ENCODE assay signal across 27 cellular contexts in genomic region chr4:145690610-145691009, GRCh38. TPM values are rescaled to one million over a fixed set of nuclear protein-coding genes. Genes with fewer than 3 reads are reported as not detected.
DNase-seq lines count a peak whose midpoint lies in the region; ATAC-seq, FAIRE-seq and TF ChIP-seq lines count a peak whose summit lies in the region.
"Had no signal": no experiment of that assay in that cellular context is flagged by ENCODE, and none has a peak within 500 bp of the region (broad histone marks: within the 10 kb centered on the region; RNA-seq: fewer than 3 reads in every experiment).

No MANE protein-coding gene starts in this region.

- H4K20me1 ChIP-seq in HepG2 (ENCODE audit: insufficient read depth, low read length): no peaks in the 10 kb centered on the region
- H4K20me1 ChIP-seq: BLaER1 treated with 17β-estradiol and CSF1 and Interleukin-3, amounts not matched to agents 10 nM and 100 nM had no signal

- H3K27me3 ChIP-seq in HepG2 (ENCODE audit: control insufficient read depth in 1 of 2, insufficient read depth in 2 of 2, low read length in 2 of 2) (no peaks in the 10 kb centered on the region; a peak in 1 of 5 replicates), right lobe of liver (no peaks in the 10 kb centered on the region)
- H3K27me3 ChIP-seq: BE2C; BLaER1 treated with 17β-estradiol and CSF1 and Interleukin-3, amounts not matched to agents 10 nM and 100 nM had no signal

- H3K9me3 ChIP-seq in HepG2 (ENCODE audit: low read length) (no peaks in the 10 kb centered on the region), right lobe of liver (no peaks in the 10 kb centered on the region)
- H3K9me3 ChIP-seq: A549, BE2C had no signal

- H3K36me3 ChIP-seq in HepG2 (replicated peaks in 1 of 2; ENCODE audit: control insufficient read depth in 1 of 2, insufficient read depth in 2 of 2, low read length in 2 of 2) (no peaks in the 10 kb centered on the region), right lobe of liver (no peaks in the 10 kb centered on the region)
- H3K36me3 ChIP-seq: BE2C; BLaER1 treated with 17β-estradiol and CSF1 and Interleukin-3, amounts not matched to agents 10 nM and 100 nM had no signal

- peak; percentile 59 for DNase-seq in HepG2 (ENCODE audit: low spot score)
- DNase-seq in right lobe of liver: no peak
- peak; percentile 14 for DNase-seq in NCI-H146 (lab: John Stamatoyannopoulos, UW)
- DNase-seq in left kidney (ENCODE audit: low read depth, low spot score): peak; percentile 11
- DNase-seq in NCI-H2196 treated with DMSO at 0.1 percent for 48 hours (lab: John Stamatoyannopoulos, UW; ENCODE audit: unreplicated experiment): no peak
- DNase-seq in epidermal melanocyte (ENCODE audit: insufficient read length, low spot score): no peak
- DNase-seq: 8988T; ACHN; AML-193; BE2C; Calu3; CD4-positive, alpha-beta T cell; CD8-positive, alpha-beta memory T cell; COR-L47; DMS79; EL; GDM1; H9 had no signal

- no peak for TF ChIP-seq RAD21 in HepG2 (CRISPR knock-in tag; IDR thresholded peaks at IDR 0.05)

- 0% methylated on average over 3 of the region's 3 CpGs for WGBS in HepG2 (ENCODE audit: low lambda C conversion rate)
- 85% methylated on average over 3 of the region's 3 CpGs for WGBS in right lobe of liver (ENCODE audit: insufficient coverage, low coverage, low lambda C conversion rate, missing lambda C conversion rate)

- FAIRE-seq in HepG2 (lab: Jason Lieb, UNC): no peak
- FAIRE-seq: A549, GM12878, GM19239 had no signal

- no TSS peak for BruUV-seq in HepG2 (replicated peaks; lab: Mats Ljungman, UMichigan)

- H3K27ac ChIP-seq in HepG2 (ENCODE audit: extremely low read length, insufficient read depth, low read length) (no peak overlapping the region), right lobe of liver (no peak overlapping the region)
- H3K27ac ChIP-seq: A549; BLaER1 treated with 17β-estradiol and CSF1 and Interleukin-3, amounts not matched to agents 10 nM and 100 nM had no signal

- H2AFZ ChIP-seq in HepG2 (ENCODE audit: low read length): no peak overlapping the region
- H2AFZ ChIP-seq: GM23338 had no signal

- TF ChIP-seq CTCF in HepG2 (CRISPR knock-in tag; IDR thresholded peaks at IDR 0.05): no peak
- no peak for TF ChIP-seq CTCF in right lobe of liver (IDR thresholded peaks at IDR 0.05)

- no peak overlapping the region for H3K4me2 ChIP-seq in HepG2 (ENCODE audit: low read depth, low read length)
- H3K4me2 ChIP-seq: A549; BLaER1 treated with 17β-estradiol and CSF1 and Interleukin-3, amounts not matched to agents 10 nM and 100 nM; GM23338 had no signal

- POLR2A ChIA-PET in HepG2 (lab: Yijun Ruan, JAX): no interaction called here

- no peak overlapping the region for H3K9ac ChIP-seq in HepG2 (ENCODE audit: insufficient read depth, low read depth, low read length)
- H3K9ac ChIP-seq: BLaER1 treated with 17β-estradiol and CSF1 and Interleukin-3, amounts not matched to agents 10 nM and 100 nM had no signal

- H3K4me3 ChIP-seq in HepG2 (replicated peaks in 1 of 3; ENCODE audit: insufficient read depth in 1 of 3, low read depth in 2 of 3, low read length in 3 of 3) (no peak overlapping the region), right lobe of liver (no peak overlapping the region)
- H3K4me3 ChIP-seq: A549; BLaER1 treated with 17β-estradiol and CSF1 and Interleukin-3, amounts not matched to agents 10 nM and 100 nM; GM12878; GM23338 had no signal

- H3K4me1 ChIP-seq in HepG2 (ENCODE audit: insufficient read depth, low read length): peaks cover 28% of the 10 kb centered on the region
- no peaks in the 10 kb centered on the region for H3K4me1 ChIP-seq in right lobe of liver
- H3K4me1 ChIP-seq: BE2C; BLaER1 treated with 17β-estradiol and CSF1 and Interleukin-3, amounts not matched to agents 10 nM and 100 nM had no signal

- intact Hi-C loops in HepG2 (cut with micrococcal nuclease; ENCODE audit: unreplicated experiment): no loop called here
- intact Hi-C loops in right lobe of liver (cut with DNase I): no loop called here

- in situ Hi-C loops in HepG2 (cut with HindIII; ENCODE audit: extremely low pct_ligation_motif_present, low pct_unique_long_range_greater_than_20kb): no loop called here

- TF ChIP-seq EP300 in HepG2 (IDR thresholded peaks at IDR 0.05; ENCODE audit: low read depth in 2 of 2, low read length in 2 of 2) (no peak), HepG2 (CRISPR knock-in tag; IDR thresholded peaks at IDR 0.05; ENCODE audit: borderline replicate concordance) (no peak)

- ATAC-seq in HepG2 (peak; percentile 51; the same call in 2 of the 3 replicates), right lobe of liver (no peak), GM19452 (IDR thresholded peaks at IDR 0.05; ENCODE audit: unreplicated experiment) (no peak)
- ATAC-seq: A549, GM12878, GM23338, HCT116 had no signal

- no peaks in the 10 kb centered on the region for H3K79me2 ChIP-seq in HepG2 (ENCODE audit: insufficient read depth, low read length)

- CTCF ChIA-PET in HepG2 (lab: Yijun Ruan, JAX; ENCODE audit: low intra/inter-chr PET ratio, low total read pairs): no interaction called here

- TF ChIP-seq POLR2A in HepG2 (IDR thresholded peaks at IDR 0.05; ENCODE audit: insufficient read depth in 1 of 2, low read depth in 2 of 2, low read length in 2 of 2) (no peak), right lobe of liver (IDR thresholded peaks at IDR 0.05) (no peak)

TF ChIP-seq in HepG2, 621 proteins besides CTCF, POLR2A, EP300 and RAD21 (continues in another document):
- no peak for TF ChIP-seq ARHGAP35 (CRISPR knock-in tag; IDR thresholded peaks at IDR 0.05; ENCODE audit: borderline replicate concordance)
- TF ChIP-seq, protein P1, sequence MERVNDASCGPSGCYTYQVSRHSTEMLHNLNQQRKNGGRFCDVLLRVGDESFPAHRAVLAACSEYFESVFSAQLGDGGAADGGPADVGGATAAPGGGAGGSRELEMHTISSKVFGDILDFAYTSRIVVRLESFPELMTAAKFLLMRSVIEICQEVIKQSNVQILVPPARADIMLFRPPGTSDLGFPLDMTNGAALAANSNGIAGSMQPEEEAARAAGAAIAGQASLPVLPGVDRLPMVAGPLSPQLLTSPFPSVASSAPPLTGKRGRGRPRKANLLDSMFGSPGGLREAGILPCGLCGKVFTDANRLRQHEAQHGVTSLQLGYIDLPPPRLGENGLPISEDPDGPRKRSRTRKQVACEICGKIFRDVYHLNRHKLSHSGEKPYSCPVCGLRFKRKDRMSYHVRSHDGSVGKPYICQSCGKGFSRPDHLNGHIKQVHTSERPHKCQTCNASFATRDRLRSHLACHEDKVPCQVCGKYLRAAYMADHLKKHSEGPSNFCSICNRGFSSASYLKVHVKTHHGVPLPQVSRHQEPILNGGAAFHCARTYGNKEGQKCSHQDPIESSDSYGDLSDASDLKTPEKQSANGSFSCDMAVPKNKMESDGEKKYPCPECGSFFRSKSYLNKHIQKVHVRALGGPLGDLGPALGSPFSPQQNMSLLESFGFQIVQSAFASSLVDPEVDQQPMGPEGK (CRISPR knock-in tag; IDR thresholded peaks at IDR 0.05): 0 out of 2 replicates have a peak, but pooled peaks have one; percentile 18
- peak; percentile 23; the same call in 1 of the 2 replicates for TF ChIP-seq SOX5 (CRISPR knock-in tag; IDR thresholded peaks at IDR 0.05; ENCODE audit: borderline replicate concordance)
- peak; percentile 44; the same call in 1 of the 2 replicates for TF ChIP-seq FOXA3 (CRISPR knock-in tag; IDR thresholded peaks at IDR 0.05)
- no peak for TF ChIP-seq SOX13 (IDR thresholded peaks at IDR 0.05)
- TF ChIP-seq SOX13 (CRISPR knock-in tag; conservative IDR thresholded peaks at IDR 0.05 in 1 of 2, IDR thresholded peaks at IDR 0.05 in 1 of 2): peak in 1 of 2 experiments; percentile 61; a peak in 1 of 4 replicates

RNA-seq across cellular contexts. Expression of gene C4orf51, which starts 10.7 kb away (rescaled TPM):
- not detected in 2 replicates for total RNA-seq in HepG2 (2016; rRNA removed; fragmentation: Illumina TruSeq; extraction: Trizol)
- total RNA-seq in HepG2 (2016; cell fraction: cytosol; rRNA removed; fragmentation: Illumina TruSeq; extraction: Trizol; ENCODE audit: low read depth): not detected in 2 replicates
- total RNA-seq in HepG2 (2016; cell fraction: insoluble cytoplasmic fraction; rRNA removed; fragmentation: Illumina TruSeq; extraction: Trizol): not detected in 2 replicates
- total RNA-seq in HepG2 (2016; cell fraction: membrane; rRNA removed; fragmentation: Illumina TruSeq; extraction: Trizol): not detected in 2 replicates
- not detected in 2 replicates for total RNA-seq in HepG2 (2016; cell fraction: nucleus; rRNA removed; fragmentation: Illumina TruSeq; extraction: Trizol)
- not detected in 2 replicates for polyA plus RNA-seq in HepG2 (2011; rRNA removed)
- not detected in 2 replicates for polyA plus RNA-seq in HepG2 (2011; cell fraction: cytosol; rRNA removed)
- polyA plus RNA-seq in HepG2 (2011; cell fraction: nucleus; rRNA removed): not detected in 2 replicates
- not detected in 2 replicates for polyA plus RNA-seq in HepG2 (2012)
- not detected in 2 replicates for polyA plus RNA-seq in HepG2 (2016; cell fraction: cytosol; fragmentation: Illumina TruSeq; extraction: Trizol; ENCODE audit: low read depth)
- polyA plus RNA-seq in HepG2 (2016; cell fraction: insoluble cytoplasmic fraction; fragmentation: Illumina TruSeq; extraction: Trizol; ENCODE audit: low read depth): not detected in 2 replicates
- polyA plus RNA-seq in HepG2 (2016; cell fraction: membrane; fragmentation: Illumina TruSeq; extraction: Trizol; ENCODE audit: low read depth): not detected in 2 replicates
- polyA plus RNA-seq in HepG2 (2016; cell fraction: nucleus; fragmentation: Illumina TruSeq; extraction: Trizol; ENCODE audit: insufficient read depth, low read depth): not detected in 2 replicates
- not detected in 2 replicates for polyA minus RNA-seq in HepG2 (2011; rRNA and poly(A)+ RNA removed; ENCODE audit: low replicate concordance)
- polyA minus RNA-seq in HepG2 (2011; cell fraction: cytosol; rRNA and poly(A)+ RNA removed): not detected in 2 replicates
- polyA minus RNA-seq in HepG2 (2011; cell fraction: nucleus; rRNA and poly(A)+ RNA removed): not detected in 2 replicates
- total RNA-seq in right lobe of liver: not detected
- total RNA-seq: Calu3; CD4-positive, alpha-beta T cell; CD8-positive, alpha-beta memory T cell; GM12878; GM23338; H4 had no signal
- polyA plus RNA-seq: A549; CD14-positive monocyte; CD8-positive, alpha-beta memory T cell; GM12878; GM23338 had no signal

Comparison
In these comparisons a context has a peak if more than half of its experiments do, and no peak if none do; other contexts are left out.
1. DNase-seq: peak in HepG2 (single experiment), NCI-H146 (single experiment) and left kidney (single experiment); none in right lobe of liver (0 of 3), NCI-H2196 treated with DMSO at 0.1 percent for 48 hours (single experiment) and epidermal melanocyte (single experiment).